Comparison of ENCODE assay signal across 1 cellular context in genomic region chr9:89179535-89179919, GRCh38.
TF ChIP-seq lines count a peak whose summit lies in the region.

No MANE protein-coding gene starts in this region.

TF ChIP-seq in GM23338, 12 proteins besides CTCF, POLR2A, EP300 and RAD21 (continued from another document):
- TF ChIP-seq ETS1 (IDR thresholded peaks at IDR 0.05) = no peak
- no peak for TF ChIP-seq CREB1 (CRISPR knock-in tag; IDR thresholded peaks at IDR 0.05; ENCODE audit: low read depth)
- no peak for TF ChIP-seq ZNF331 (CRISPR knock-in tag; IDR thresholded peaks at IDR 0.05; ENCODE audit: low read depth)
- no peak for TF ChIP-seq EZH2phosphoT487 (IDR thresholded peaks at IDR 0.05; ENCODE audit: unreplicated experiment)
- TF ChIP-seq JUNB (IDR thresholded peaks at IDR 0.05; ENCODE audit: unreplicated experiment) = no peak
- no peak for TF ChIP-seq EZH2 (IDR thresholded peaks at IDR 0.05; ENCODE audit: low read depth, unreplicated experiment)
- TF ChIP-seq STAT1 (IDR thresholded peaks at IDR 0.05; ENCODE audit: unreplicated experiment) = no peak
TF ChIP-seq in GM23338: peak in this region for 0.
